ENCODE assay signal across 8 cellular contexts in the genomic region with DNA sequence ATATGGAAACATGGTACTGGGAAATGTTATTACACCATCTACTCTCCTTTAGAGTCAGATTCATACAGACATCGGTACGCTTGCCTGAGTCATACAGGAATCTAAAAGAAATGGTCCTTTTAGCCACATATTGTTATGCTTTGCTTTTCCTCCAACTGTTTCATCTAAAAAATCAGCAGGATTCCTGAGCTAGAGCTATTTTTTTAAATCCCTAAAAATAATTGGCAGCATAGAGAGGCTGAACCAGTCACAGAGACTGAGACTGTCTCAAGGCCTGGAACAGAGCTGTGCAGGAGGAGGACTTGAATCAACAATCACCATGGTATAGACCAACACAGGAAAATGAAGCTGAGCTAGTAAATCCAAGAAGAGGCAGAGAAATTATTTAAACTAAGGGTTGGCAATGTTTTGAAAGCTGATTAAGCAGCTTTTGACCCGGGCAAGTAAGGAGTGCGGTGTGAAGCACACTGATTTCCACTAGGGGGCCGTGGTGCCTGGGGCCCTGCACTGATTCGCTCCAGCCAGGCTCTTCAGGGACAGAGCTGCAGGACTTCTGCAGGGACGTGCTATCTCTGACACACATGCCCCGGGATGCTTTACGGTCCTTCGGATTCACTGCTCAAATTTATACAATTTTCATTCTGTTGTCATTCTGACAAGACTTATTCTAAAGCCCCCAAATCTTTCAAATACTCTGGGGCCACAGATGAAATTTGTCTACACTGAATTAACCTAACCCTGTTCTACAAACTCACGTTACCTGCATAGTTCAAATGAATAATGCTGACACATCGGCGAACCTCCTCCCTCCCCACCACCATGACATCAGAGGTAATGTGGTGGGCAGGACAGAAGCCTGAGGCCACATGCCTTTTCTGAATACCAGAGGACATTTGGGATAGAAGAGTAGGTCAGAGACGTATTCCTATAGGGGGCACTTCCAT.
DNase-seq lines count a peak whose midpoint lies in the region; ATAC-seq and TF ChIP-seq lines count a peak whose summit lies in the region.

No MANE protein-coding gene starts in this region.

- TF ChIP-seq CTCF in HCT116 (IDR thresholded peaks at IDR 0.05 in 2 of 3, conservative IDR thresholded peaks at IDR 0.05 in 1 of 3; ENCODE audit: borderline replicate concordance in 1 of 3, insufficient read depth in 1 of 3, low read depth in 2 of 3, low read length in 2 of 3) (peak; percentile 58 to 91 (median 88); a peak in 5 of 6 replicates), cardiac fibroblast (IDR thresholded peaks at IDR 0.05; ENCODE audit: low read depth, low read length) (peak; percentile 89), left lung (IDR thresholded peaks at IDR 0.05) (peak; percentile 77 to 81)

- peak overlapping the region; percentile 18; the same call in 1 of the 2 replicates for H3K4me2 ChIP-seq in HCT116 (ENCODE audit: low read length)

- H3K9me2 ChIP-seq in HCT116 (ENCODE audit: insufficient read depth): no peaks in the 10 kb centered on the region

- H3K36me3 ChIP-seq in HCT116 (ENCODE audit: control insufficient read depth in 1 of 2, insufficient read depth in 2 of 2, low read length in 2 of 2): 0 out of 4 replicates have a peak, but pooled peaks cover 0 to 7% of the 10 kb centered on the region in 2 experiments
- H3K36me3 ChIP-seq in left lung: peaks cover 0 to 41% of the 10 kb centered on the region in 2 donors

- intact Hi-C loops in HCT116 (cut with micrococcal nuclease) (loop anchor here (1.0 to 10.0 kb wide), 5 partner anchors 193 to 808 kb away; no protein-coding TSS in a partner anchor), left lung (cut with DNase I) (loop anchor here in 1 of 2 donors (10.0 kb wide), 1 partner anchor 195 kb away; no protein-coding TSS in a partner anchor)

- no peak overlapping the region for H2AFZ ChIP-seq in HCT116 (ENCODE audit: low read depth, low read length, poor library complexity, severe bottlenecking)

- no TSS peak for BruUV-seq in HCT116 (replicated peaks; lab: Mats Ljungman, UMichigan)

- H3K79me2 ChIP-seq in HCT116 (ENCODE audit: insufficient read depth, low read length): no peaks in the 10 kb centered on the region

- H3K9me3 ChIP-seq in HCT116 (ENCODE audit: control insufficient read depth in 1 of 2, insufficient read depth in 1 of 2, low read depth in 1 of 2, low read length in 2 of 2) (no peaks in the 10 kb centered on the region), left lung (no peaks in the 10 kb centered on the region)

- no peak overlapping the region for H3K9ac ChIP-seq in HCT116 (ENCODE audit: low read length)

- H3K4me3 ChIP-seq in HCT116 (replicated peaks in 1 of 2; ENCODE audit: low read depth in 1 of 2, low read length in 2 of 2) (no peak overlapping the region), cardiac fibroblast (replicated peaks in 1 of 2; ENCODE audit: low read depth in 2 of 2, low read length in 2 of 2) (no peak overlapping the region), left lung (no peak overlapping the region)

- DNase-seq in activated effector memory CD4-positive, alpha-beta T cell treated with anti-CD3 and anti-CD28 coated beads, Interleukin-2, amount 50 U/mL, for 16 hours: peak; percentile 74
- DNase-seq in activated effector memory CD4-positive, alpha-beta T cell treated with Interleukin-2 at 50 U/mL for 16 hours: no peak
- DNase-seq in HCT116 (ENCODE audit: low read depth, low spot score) (peak; percentile 35), LHCN-M2 (ENCODE audit: low read depth) (peak; percentile 60), SW480 (ENCODE audit: low spot score) (peak; percentile 64), cardiac fibroblast (ENCODE audit: low read depth in 2 of 2) (peak; percentile 68 to 69), left lung (no peak)
- DNase-seq in stimulated activated CD4-positive, alpha-beta T cell treated with anti-CD3 and anti-CD28 coated beads, TNF-alpha, amount 100 ng/mL, for 4 hours (ENCODE audit: low read depth in 3 of 3): peak in 2 of 3 experiments; percentile 5 to 12

- TF ChIP-seq POLR2A in HCT116 (IDR thresholded peaks at IDR 0.05; ENCODE audit: borderline replicate concordance, extremely low read depth, insufficient read depth, insufficient read length): no peak

- TF ChIP-seq RAD21 in HCT116 (IDR thresholded peaks at IDR 0.05; ENCODE audit: low read depth): peak; percentile 59

- no peaks in the 10 kb centered on the region for H4K20me1 ChIP-seq in HCT116 (ENCODE audit: insufficient read depth)

- H3K4me1 ChIP-seq in HCT116 (ENCODE audit: control insufficient read depth in 1 of 2, insufficient read depth in 2 of 2, low read length in 2 of 2) (peaks cover 0 to 4% of the 10 kb centered on the region in 2 experiments; a peak in 1 of 4 replicates), left lung (peaks cover 0 to 7% of the 10 kb centered on the region in 2 donors)

- RAD21 ChIA-PET in HCT116 (lab: Charles Lee; ENCODE audit: low non-redundant PET in 1 of 2, low total read pairs in 2 of 2, uncharacterized antibody in 2 of 2, unreplicated experiment in 2 of 2): no interaction called here

- H3K27me3 ChIP-seq in HCT116 (ENCODE audit: insufficient read depth, low read length) (no peaks in the 10 kb centered on the region), left lung (no peaks in the 10 kb centered on the region)

- POLR2A ChIA-PET in HCT116 (lab: Charles Lee): no interaction called here

- H3K27ac ChIP-seq in HCT116 (ENCODE audit: low read depth, low read length) (no peak overlapping the region), left lung (no peak overlapping the region)

- CTCF ChIA-PET in HCT116 (lab: Charles Lee): interaction anchor here (0.8 to 1.8 kb wide), 12 partner anchors 9 to 984 kb away, joined by 3 to 12 read pairs (median 6); no protein-coding TSS in a partner anchor

- ATAC-seq in HCT116 (peak; percentile 99), left lung (peak; percentile 93)

TF ChIP-seq in HCT116, 20 proteins besides CTCF, POLR2A, EP300 and RAD21:
- no peak for TF ChIP-seq EZH2phosphoT487 (IDR thresholded peaks at IDR 0.05; ENCODE audit: borderline replicate concordance)
- no peak for TF ChIP-seq SRF (IDR thresholded peaks at IDR 0.05; ENCODE audit: low read depth)
- no peak for TF ChIP-seq ELF1 (IDR thresholded peaks at IDR 0.05; ENCODE audit: borderline replicate concordance, low read depth)
- TF ChIP-seq TCF7L2 (IDR thresholded peaks at IDR 0.05; ENCODE audit: borderline replicate concordance, extremely low read depth, insufficient read depth, insufficient read length): no peak

Comparison
In these comparisons a context has a peak if more than half of its experiments do, and no peak if none do; other contexts are left out.
1. DNase-seq: peak in activated effector memory CD4-positive, alpha-beta T cell treated with anti-CD3 and anti-CD28 coated beads, Interleukin-2, amount 50 U/mL, for 16 hours (single experiment), HCT116 (single experiment), LHCN-M2 (single experiment), SW480 (single experiment), cardiac fibroblast (2 of 2) and stimulated activated CD4-positive, alpha-beta T cell treated with anti-CD3 and anti-CD28 coated beads, TNF-alpha, amount 100 ng/mL, for 4 hours (2 of 3); none in activated effector memory CD4-positive, alpha-beta T cell treated with Interleukin-2 at 50 U/mL for 16 hours (single experiment) and left lung (0 of 2).
2. Peak in every context shown above with its lines, with median percentiles within 50 percentile points of each other: CTCF ChIP-seq.